In the genomic region with DNA sequence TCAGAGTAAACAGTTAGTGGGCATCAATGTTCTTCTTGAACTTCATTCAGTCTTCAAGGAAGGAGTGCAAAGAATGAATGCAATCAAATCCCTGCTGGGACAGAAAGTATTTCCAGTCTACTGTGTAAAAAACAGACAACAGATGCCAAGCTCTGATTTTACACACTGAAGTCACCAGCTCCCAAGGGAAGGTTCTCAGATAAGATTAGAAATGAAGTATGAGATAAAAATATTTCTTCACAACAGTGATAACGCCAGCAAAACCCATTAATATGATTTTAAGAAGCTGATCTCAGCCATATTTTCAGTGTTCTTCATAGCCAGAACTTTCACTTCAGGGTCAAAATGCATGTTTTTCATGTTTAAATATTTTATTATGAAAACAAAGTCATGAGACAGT, we compare ENCODE assay signal across 36 cellular contexts.
"Had no signal": no experiment of that assay in that cellular context is flagged by ENCODE, and none has a peak within 500 bp of the region (broad histone marks: within the 10 kb centered on the region; RNA-seq: fewer than 3 reads in every experiment).

No MANE protein-coding gene starts in this region.

- H3K4me1 Mint-ChIP-seq: activated naive CD4-positive, alpha-beta T cell treated with anti-CD3 and anti-CD28 coated beads, Interleukin-2, amount 10 ng/mL, durations not matched to agents 7 days and 5 days; activated naive CD8-positive, alpha-beta T cell treated with anti-CD3 and anti-CD28 coated beads, Interleukin-2, amount 10 ng/mL, durations not matched to agents 7 days and 5 days; naive B cell; nephron progenitor cell had no signal

- H3K27ac Mint-ChIP-seq: activated naive CD4-positive, alpha-beta T cell treated with anti-CD3 and anti-CD28 coated beads, Interleukin-2, amount 10 ng/mL, durations not matched to agents 7 days and 5 days; activated naive CD8-positive, alpha-beta T cell treated with anti-CD3 and anti-CD28 coated beads, Interleukin-2, amount 10 ng/mL, durations not matched to agents 7 days and 5 days; dendritic cell treated with granulocyte-macrophage colony-stimulating factor and Interleukin-4, amounts not matched to agents 40 ng/mL and 50 ng/mL, for 4 days; endodermal cell; naive B cell; nephron progenitor cell; progenitor cell of endocrine pancreas; T-helper 1 cell treated with Interleukin-12 subunit alpha and Interleukin-12 subunit beta and Interleukin-4 antibody, amounts not matched to agents 30 μg/mL and 1 μg/mL, for 36 hours; type B pancreatic cell had no signal

- H3K27me3 ChIP-seq: cardiac muscle cell, gastrocnemius medialis, neutrophil, ovary, right lobe of liver, uterus had no signal

- H3K27me3 Mint-ChIP-seq: activated naive CD4-positive, alpha-beta T cell treated with anti-CD3 and anti-CD28 coated beads, Interleukin-2, amount 10 ng/mL, durations not matched to agents 7 days and 5 days; activated naive CD8-positive, alpha-beta T cell treated with anti-CD3 and anti-CD28 coated beads, Interleukin-2, amount 10 ng/mL, durations not matched to agents 7 days and 5 days; dendritic cell treated with granulocyte-macrophage colony-stimulating factor and Interleukin-4, amounts not matched to agents 40 ng/mL and 50 ng/mL, for 4 days; naive B cell; progenitor cell of endocrine pancreas; type B pancreatic cell had no signal

- H3K9me3 ChIP-seq: gastrocnemius medialis, neutrophil, ovary, right lobe of liver, thoracic aorta had no signal

- DNase-seq: activated CD4-positive, alpha-beta T cell treated with anti-CD3 and anti-CD28 coated beads for 48 hours; activated CD4-positive, alpha-beta T cell treated with anti-CD3 and anti-CD28 coated beads, Interleukin-2, amount 50 U/mL, for 48 hours; activated CD8-positive, alpha-beta memory T cell treated with anti-CD3 and anti-CD28 coated beads for 24 hours; activated effector memory CD4-positive, alpha-beta T cell treated with Interleukin-2 at 50 U/mL for 16 hours; activated naive CD4-positive, alpha-beta T cell treated with anti-CD3 and anti-CD28 coated beads, Interleukin-2, amount 10 ng/mL, durations not matched to agents 7 days and 5 days; activated naive CD8-positive, alpha-beta T cell treated with anti-CD3 and anti-CD28 coated beads, Interleukin-2, amount 10 ng/mL, durations not matched to agents 7 days and 5 days; amygdala; cerebellar nuclear complex; endodermal cell; gastrocnemius medialis; glutamatergic neuron; left cardiac atrium; left ventricle myocardium superior; mucosa of descending colon; naive B cell; nephron progenitor cell; ovary; right lobe of liver; stimulated activated CD4-positive, alpha-beta T cell treated with anti-CD3 and anti-CD28 coated beads, Interleukin-12 subunit alpha, Interleukin-12 subunit beta, amount 100 ng/mL, for 4 hours; stimulated activated CD4-positive, alpha-beta T cell treated with anti-CD3 and anti-CD28 coated beads, Interleukin-4, amount 100 ng/mL, for 1 hour; stimulated activated naive CD8-positive, alpha-beta T cell treated with anti-CD3 and anti-CD28 coated beads, Interleukin-15, Interleukin-2, amounts not matched to agents 100 U/mL and 50 U/mL, for 24 hours; SW 1271; T-helper 9 cell; uterus; WERI-Rb-1 had no signal

- H3K27ac ChIP-seq: cardiac muscle cell, gastrocnemius medialis, neutrophil, ovary, right lobe of liver, skin epidermis, thoracic aorta, uterus, WERI-Rb-1 had no signal

- H3K4me1 ChIP-seq: gastrocnemius medialis, right lobe of liver, uterus had no signal

- H3K4me3 ChIP-seq: cardiac muscle cell, gastrocnemius medialis, mucosa of descending colon, ovary, right lobe of liver, skin epidermis, thoracic aorta, uterus had no signal

- ATAC-seq: activated CD4-positive, CD25-positive, alpha-beta regulatory T cell treated with anti-CD3 and anti-CD28 coated beads, Interleukin-2, amount 50 U/mL, for 24 hours; esophagus mucosa; gastrocnemius medialis; left ventricle myocardium superior; mucosa of descending colon; right lobe of liver; stimulated activated naive CD8-positive, alpha-beta T cell treated with anti-CD3 and anti-CD28 coated beads, Interleukin-15, Interleukin-2, amounts not matched to agents 100 U/mL and 50 U/mL, for 24 hours had no signal

- H3K4me3 Mint-ChIP-seq: activated naive CD4-positive, alpha-beta T cell treated with anti-CD3 and anti-CD28 coated beads, Interleukin-2, amount 10 ng/mL, durations not matched to agents 7 days and 5 days; activated naive CD8-positive, alpha-beta T cell treated with anti-CD3 and anti-CD28 coated beads, Interleukin-2, amount 10 ng/mL, durations not matched to agents 7 days and 5 days; dendritic cell treated with granulocyte-macrophage colony-stimulating factor and Interleukin-4, amounts not matched to agents 40 ng/mL and 50 ng/mL, for 4 days; endodermal cell; naive B cell; nephron progenitor cell; T-helper 1 cell treated with Interleukin-12 subunit alpha and Interleukin-12 subunit beta and Interleukin-4 antibody, amounts not matched to agents 30 μg/mL and 1 μg/mL, for 36 hours; type B pancreatic cell had no signal

- H3K36me3 Mint-ChIP-seq: activated naive CD4-positive, alpha-beta T cell treated with anti-CD3 and anti-CD28 coated beads, Interleukin-2, amount 10 ng/mL, durations not matched to agents 7 days and 5 days; type B pancreatic cell had no signal

- FAIRE-seq: keratinocyte had no signal

- H3K36me3 ChIP-seq: cardiac muscle cell, gastrocnemius medialis, neutrophil, ovary, right lobe of liver, thoracic aorta, uterus, WERI-Rb-1 had no signal
